4 cellular contexts compared by ENCODE assay signal in genomic region chr6:72469406-72469983, GRCh38.
A peak's percentile ranks its signal among the peaks of the same experiment; 100 is the strongest.
DNase-seq lines count a peak whose midpoint lies in the region; ATAC-seq and TF ChIP-seq lines count a peak whose summit lies in the region.
"Not testable (repeated sequence)": the region's sequence is repeated elsewhere in the genome, so short reads cannot be mapped to it uniquely, and the experiment has no call there.

No MANE protein-coding gene starts in this region.

- peaks cover 23% of the 10 kb centered on the region for H3K4me1 Mint-ChIP-seq in endodermal cell

- peak overlapping the region; percentile 71 for H3K4me3 ChIP-seq in endodermal cell (ENCODE audit: low read length)
- H3K4me3 ChIP-seq in spleen, result not testable (repeated sequence)

- H3K4me1 ChIP-seq in endodermal cell (ENCODE audit: control insufficient read depth, insufficient read depth, low read length); spleen: not testable (repeated sequence)

- TF ChIP-seq CTCF in endodermal cell (conservative IDR thresholded peaks at IDR 0.05); spleen (IDR thresholded peaks at IDR 0.05 in 8 of 11, conservative IDR thresholded peaks at IDR 0.05 in 3 of 11): not testable (repeated sequence)

- not testable (repeated sequence) for H3K4me3 Mint-ChIP-seq in endodermal cell

- not testable (repeated sequence) for H3K27ac ChIP-seq in endodermal cell (ENCODE audit: low read depth, low read length); spleen

- WGBS in endodermal cell (ENCODE audit: insufficient coverage in 1 of 2, insufficient read length in 1 of 2), 2 experiments, result 93 to 98% methylated on average over 19 to 21 of the region's 21 CpGs
- 91 to 95% (median 93%) methylated on average over 21 of the region's 21 CpGs for WGBS in spleen, 5 donors

- peaks cover 21% of the 10 kb centered on the region for H3K9me3 ChIP-seq in endodermal cell (ENCODE audit: control insufficient read depth, low read length)
- H3K9me3 ChIP-seq in spleen, result not testable (repeated sequence)

- not testable (repeated sequence) for H3K9ac ChIP-seq in endodermal cell (ENCODE audit: extremely low read depth, low read length, poor library complexity, severe bottlenecking)

- H3K9me3 Mint-ChIP-seq in endodermal cell, result peaks cover 37% of the 10 kb centered on the region

- not testable (repeated sequence) for H3K27me3 ChIP-seq in endodermal cell (ENCODE audit: control insufficient read depth, insufficient read depth, low read length, poor library complexity, severe bottlenecking); spleen (replicated peaks in 1 of 7)

- H3K27me3 Mint-ChIP-seq in endodermal cell (ENCODE audit: insufficient read depth), result not testable (repeated sequence)

- not testable (repeated sequence) for DNase-seq in endodermal cell
- DNase-seq in Right ventricle myocardium inferior (ENCODE audit: missing footprints), result peak; percentile 53
- peak; percentile 58 for DNase-seq in posterior vena cava (ENCODE audit: low spot score)
- DNase-seq in spleen, result peak; percentile 66

- not testable (repeated sequence) for H3K36me3 Mint-ChIP-seq in endodermal cell (ENCODE audit: low read depth)

- H3K27ac Mint-ChIP-seq in endodermal cell, result not testable (repeated sequence)

- ATAC-seq in Right ventricle myocardium inferior, result not testable (repeated sequence)

- TF ChIP-seq POLR2A in spleen (IDR thresholded peaks at IDR 0.05), result not testable (repeated sequence)

- intact Hi-C loops in Right ventricle myocardium inferior (cut with DNase I); posterior vena cava (cut with DNase I); spleen (cut with DNase I; ENCODE audit: low total_unique reads): not testable (repeated sequence)

- not testable (repeated sequence) for H3K36me3 ChIP-seq in endodermal cell (ENCODE audit: control insufficient read depth, insufficient read depth, low read length); spleen
